Comparison of ENCODE assay signal across 1 cellular context in the genomic region with DNA sequence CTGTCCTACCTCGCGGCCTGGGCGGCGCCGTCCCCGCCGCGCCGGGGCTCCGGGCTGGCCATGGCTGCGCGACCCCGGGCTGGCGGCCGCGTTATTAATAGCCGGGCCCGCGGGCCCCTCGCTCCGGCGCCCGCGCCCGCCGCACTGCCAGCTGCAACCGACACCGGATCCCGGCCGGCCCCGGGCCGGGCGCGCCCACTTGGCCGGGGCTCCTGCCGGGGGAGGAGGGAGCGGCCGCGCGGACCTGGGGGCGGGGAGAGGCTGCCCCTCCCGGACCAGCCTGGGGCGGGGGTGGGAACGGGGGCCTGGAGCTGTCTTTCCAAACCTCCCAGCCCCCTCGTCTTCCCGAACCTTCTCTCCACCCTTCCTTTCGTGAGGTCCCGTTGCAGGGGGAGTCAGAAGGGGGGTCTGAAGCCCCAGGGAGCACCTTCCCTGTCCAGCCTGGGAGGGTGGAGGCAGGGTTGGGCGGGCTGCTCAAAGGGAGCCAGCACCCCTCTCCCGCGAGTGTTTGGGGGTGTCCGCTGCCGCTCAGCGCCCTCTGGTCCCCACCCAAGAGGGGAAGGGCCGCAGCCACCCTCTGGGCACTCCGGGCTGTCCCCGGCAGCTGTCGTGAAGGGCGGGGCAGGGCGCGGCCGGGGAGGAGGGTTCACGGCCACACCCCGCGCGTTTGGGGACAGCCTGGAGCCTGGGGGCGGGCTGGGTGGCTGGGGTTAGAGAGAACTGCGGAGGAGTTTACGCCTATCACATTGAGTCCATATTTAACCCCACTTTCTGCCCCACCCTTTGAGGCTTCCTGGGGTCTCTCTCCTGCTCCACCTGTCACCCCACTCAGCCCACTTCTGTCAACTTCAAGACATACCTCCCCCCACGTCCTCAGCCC.
TF ChIP-seq lines count a peak whose summit lies in the region.

A gene (minus strand): TSS at position 172 of the 880 bp plus-strand sequence. CDS start 110 bp downstream, at position 62.

TF ChIP-seq in HEK293, 187 proteins besides CTCF, POLR2A, EP300 and RAD21 (continued from another document and continues in another):
- TF ChIP-seq, protein P1, sequence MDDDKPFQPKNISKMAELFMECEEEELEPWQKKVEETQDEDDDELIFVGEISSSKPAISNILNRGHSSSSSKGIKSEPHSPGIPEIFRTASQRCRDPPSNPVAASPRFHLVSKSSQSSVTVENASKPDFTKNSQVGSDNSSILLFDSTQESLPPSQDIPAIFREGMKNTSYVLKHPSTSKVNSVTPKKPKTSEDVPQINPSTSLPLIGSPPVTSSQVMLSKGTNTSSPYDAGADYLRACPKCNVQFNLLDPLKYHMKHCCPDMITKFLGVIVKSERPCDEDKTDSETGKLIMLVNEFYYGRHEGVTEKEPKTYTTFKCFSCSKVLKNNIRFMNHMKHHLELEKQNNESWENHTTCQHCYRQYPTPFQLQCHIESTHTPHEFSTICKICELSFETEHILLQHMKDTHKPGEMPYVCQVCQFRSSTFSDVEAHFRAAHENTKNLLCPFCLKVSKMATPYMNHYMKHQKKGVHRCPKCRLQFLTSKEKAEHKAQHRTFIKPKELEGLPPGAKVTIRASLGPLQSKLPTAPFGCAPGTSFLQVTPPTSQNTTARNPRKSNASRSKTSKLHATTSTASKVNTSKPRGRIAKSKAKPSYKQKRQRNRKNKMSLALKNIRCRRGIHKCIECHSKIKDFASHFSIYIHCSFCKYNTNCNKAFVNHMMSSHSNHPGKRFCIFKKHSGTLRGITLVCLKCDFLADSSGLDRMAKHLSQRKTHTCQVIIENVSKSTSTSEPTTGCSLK (tag by site-specific recombination; IDR thresholded peaks at IDR 0.05) = no peak
- TF ChIP-seq ZNF610 (tag by site-specific recombination; IDR thresholded peaks at IDR 0.05; ENCODE audit: borderline replicate concordance) (no peak), ZNF623 (tag by site-specific recombination; IDR thresholded peaks at IDR 0.05) (no peak), GLI4 (tag by site-specific recombination; IDR thresholded peaks at IDR 0.05) (no peak), SP2 (tag by site-specific recombination; IDR thresholded peaks at IDR 0.05) (peak; percentile 75), ZNF792 (tag by site-specific recombination; IDR thresholded peaks at IDR 0.05) (no peak), ZNF121 (tag by site-specific recombination; IDR thresholded peaks at IDR 0.05) (no peak), ZNF544 (tag by site-specific recombination; IDR thresholded peaks at IDR 0.05) (no peak), WT1 (tag by site-specific recombination; IDR thresholded peaks at IDR 0.05) (no peak), ZNF175 (tag by site-specific recombination; IDR thresholded peaks at IDR 0.05) (no peak), ZNF211 (tag by site-specific recombination; IDR thresholded peaks at IDR 0.05; ENCODE audit: low read depth) (no peak), ZNF169 (tag by site-specific recombination; IDR thresholded peaks at IDR 0.05) (no peak), ZNF174 (tag by site-specific recombination; IDR thresholded peaks at IDR 0.05) (no peak), ZNF274 (IDR thresholded peaks at IDR 0.05; ENCODE audit: low read length) (no peak), ZNF274 (tag by site-specific recombination; IDR thresholded peaks at IDR 0.05; ENCODE audit: borderline replicate concordance) (no peak), ZNF214 (tag by site-specific recombination; IDR thresholded peaks at IDR 0.05; ENCODE audit: borderline replicate concordance) (no peak), ZXDB (tag by site-specific recombination; IDR thresholded peaks at IDR 0.05) (peak; percentile 45; the same call in 1 of the 2 replicates), ZNF354C (tag by site-specific recombination; IDR thresholded peaks at IDR 0.05; ENCODE audit: borderline replicate concordance, low read depth) (no peak), ZNF555 (tag by site-specific recombination; conservative IDR thresholded peaks at IDR 0.05) (no peak), ZNF202 (tag by site-specific recombination; IDR thresholded peaks at IDR 0.05; ENCODE audit: borderline replicate concordance) (no peak), SETDB1 (IDR thresholded peaks at IDR 0.05; ENCODE audit: insufficient read length, low read length) (no peak), GFI1B (tag by site-specific recombination; IDR thresholded peaks at IDR 0.05) (no peak), ZNF701 (tag by site-specific recombination; IDR thresholded peaks at IDR 0.05) (no peak), ZBTB8A (tag by site-specific recombination; IDR thresholded peaks at IDR 0.05) (peak; percentile 65), ZNF133 (tag by site-specific recombination; IDR thresholded peaks at IDR 0.05) (no peak), ZBTB1 (tag by site-specific recombination; IDR thresholded peaks at IDR 0.05) (no peak), ZNF558 (tag by site-specific recombination; IDR thresholded peaks at IDR 0.05) (no peak), ZNF16 (tag by site-specific recombination; IDR thresholded peaks at IDR 0.05; ENCODE audit: low read depth) (no peak), ZNF146 (tag by site-specific recombination; IDR thresholded peaks at IDR 0.05) (no peak), ZSCAN30 (tag by site-specific recombination; IDR thresholded peaks at IDR 0.05) (0 out of 2 replicates have a peak, but pooled peaks have one; percentile 19)
- TF ChIP-seq, protein P2, sequence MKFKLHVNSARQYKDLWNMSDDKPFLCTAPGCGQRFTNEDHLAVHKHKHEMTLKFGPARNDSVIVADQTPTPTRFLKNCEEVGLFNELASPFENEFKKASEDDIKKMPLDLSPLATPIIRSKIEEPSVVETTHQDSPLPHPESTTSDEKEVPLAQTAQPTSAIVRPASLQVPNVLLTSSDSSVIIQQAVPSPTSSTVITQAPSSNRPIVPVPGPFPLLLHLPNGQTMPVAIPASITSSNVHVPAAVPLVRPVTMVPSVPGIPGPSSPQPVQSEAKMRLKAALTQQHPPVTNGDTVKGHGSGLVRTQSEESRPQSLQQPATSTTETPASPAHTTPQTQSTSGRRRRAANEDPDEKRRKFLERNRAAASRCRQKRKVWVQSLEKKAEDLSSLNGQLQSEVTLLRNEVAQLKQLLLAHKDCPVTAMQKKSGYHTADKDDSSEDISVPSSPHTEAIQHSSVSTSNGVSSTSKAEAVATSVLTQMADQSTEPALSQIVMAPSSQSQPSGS (tag by site-specific recombination; IDR thresholded peaks at IDR 0.05; ENCODE audit: low read depth) = no peak
- TF ChIP-seq, protein P3, sequence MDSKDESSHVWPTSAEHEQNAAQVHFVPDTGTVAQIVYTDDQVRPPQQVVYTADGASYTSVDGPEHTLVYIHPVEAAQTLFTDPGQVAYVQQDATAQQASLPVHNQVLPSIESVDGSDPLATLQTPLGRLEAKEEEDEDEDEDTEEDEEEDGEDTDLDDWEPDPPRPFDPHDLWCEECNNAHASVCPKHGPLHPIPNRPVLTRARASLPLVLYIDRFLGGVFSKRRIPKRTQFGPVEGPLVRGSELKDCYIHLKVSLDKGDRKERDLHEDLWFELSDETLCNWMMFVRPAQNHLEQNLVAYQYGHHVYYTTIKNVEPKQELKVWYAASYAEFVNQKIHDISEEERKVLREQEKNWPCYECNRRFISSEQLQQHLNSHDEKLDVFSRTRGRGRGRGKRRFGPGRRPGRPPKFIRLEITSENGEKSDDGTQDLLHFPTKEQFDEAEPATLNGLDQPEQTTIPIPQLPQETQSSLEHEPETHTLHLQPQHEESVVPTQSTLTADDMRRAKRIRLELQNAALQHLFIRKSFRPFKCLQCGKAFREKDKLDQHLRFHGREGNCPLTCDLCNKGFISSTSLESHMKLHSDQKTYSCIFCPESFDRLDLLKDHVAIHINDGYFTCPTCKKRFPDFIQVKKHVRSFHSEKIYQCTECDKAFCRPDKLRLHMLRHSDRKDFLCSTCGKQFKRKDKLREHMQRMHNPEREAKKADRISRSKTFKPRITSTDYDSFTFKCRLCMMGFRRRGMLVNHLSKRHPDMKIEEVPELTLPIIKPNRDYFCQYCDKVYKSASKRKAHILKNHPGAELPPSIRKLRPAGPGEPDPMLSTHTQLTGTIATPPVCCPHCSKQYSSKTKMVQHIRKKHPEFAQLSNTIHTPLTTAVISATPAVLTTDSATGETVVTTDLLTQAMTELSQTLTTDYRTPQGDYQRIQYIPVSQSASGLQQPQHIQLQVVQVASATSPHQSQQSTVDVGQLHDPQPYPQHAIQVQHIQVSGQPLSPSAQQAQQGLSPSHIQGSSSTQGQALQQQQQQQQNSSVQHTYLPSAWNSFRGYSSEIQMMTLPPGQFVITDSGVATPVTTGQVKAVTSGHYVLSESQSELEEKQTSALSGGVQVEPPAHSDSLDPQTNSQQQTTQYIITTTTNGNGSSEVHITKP (tag by site-specific recombination; IDR thresholded peaks at IDR 0.05) = peak; percentile 91
- TF ChIP-seq, protein P4, sequence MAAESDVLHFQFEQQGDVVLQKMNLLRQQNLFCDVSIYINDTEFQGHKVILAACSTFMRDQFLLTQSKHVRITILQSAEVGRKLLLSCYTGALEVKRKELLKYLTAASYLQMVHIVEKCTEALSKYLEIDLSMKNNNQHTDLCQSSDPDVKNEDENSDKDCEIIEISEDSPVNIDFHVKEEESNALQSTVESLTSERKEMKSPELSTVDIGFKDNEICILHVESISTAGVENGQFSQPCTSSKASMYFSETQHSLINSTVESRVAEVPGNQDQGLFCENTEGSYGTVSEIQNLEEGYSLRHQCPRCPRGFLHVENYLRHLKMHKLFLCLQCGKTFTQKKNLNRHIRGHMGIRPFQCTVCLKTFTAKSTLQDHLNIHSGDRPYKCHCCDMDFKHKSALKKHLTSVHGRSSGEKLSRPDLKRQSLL (tag by site-specific recombination; IDR thresholded peaks at IDR 0.05) = no peak
- TF ChIP-seq, protein P5, sequence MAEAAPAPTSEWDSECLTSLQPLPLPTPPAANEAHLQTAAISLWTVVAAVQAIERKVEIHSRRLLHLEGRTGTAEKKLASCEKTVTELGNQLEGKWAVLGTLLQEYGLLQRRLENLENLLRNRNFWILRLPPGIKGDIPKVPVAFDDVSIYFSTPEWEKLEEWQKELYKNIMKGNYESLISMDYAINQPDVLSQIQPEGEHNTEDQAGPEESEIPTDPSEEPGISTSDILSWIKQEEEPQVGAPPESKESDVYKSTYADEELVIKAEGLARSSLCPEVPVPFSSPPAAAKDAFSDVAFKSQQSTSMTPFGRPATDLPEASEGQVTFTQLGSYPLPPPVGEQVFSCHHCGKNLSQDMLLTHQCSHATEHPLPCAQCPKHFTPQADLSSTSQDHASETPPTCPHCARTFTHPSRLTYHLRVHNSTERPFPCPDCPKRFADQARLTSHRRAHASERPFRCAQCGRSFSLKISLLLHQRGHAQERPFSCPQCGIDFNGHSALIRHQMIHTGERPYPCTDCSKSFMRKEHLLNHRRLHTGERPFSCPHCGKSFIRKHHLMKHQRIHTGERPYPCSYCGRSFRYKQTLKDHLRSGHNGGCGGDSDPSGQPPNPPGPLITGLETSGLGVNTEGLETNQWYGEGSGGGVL (tag by site-specific recombination; IDR thresholded peaks at IDR 0.05) = peak; percentile 68
- TF ChIP-seq, protein P6, sequence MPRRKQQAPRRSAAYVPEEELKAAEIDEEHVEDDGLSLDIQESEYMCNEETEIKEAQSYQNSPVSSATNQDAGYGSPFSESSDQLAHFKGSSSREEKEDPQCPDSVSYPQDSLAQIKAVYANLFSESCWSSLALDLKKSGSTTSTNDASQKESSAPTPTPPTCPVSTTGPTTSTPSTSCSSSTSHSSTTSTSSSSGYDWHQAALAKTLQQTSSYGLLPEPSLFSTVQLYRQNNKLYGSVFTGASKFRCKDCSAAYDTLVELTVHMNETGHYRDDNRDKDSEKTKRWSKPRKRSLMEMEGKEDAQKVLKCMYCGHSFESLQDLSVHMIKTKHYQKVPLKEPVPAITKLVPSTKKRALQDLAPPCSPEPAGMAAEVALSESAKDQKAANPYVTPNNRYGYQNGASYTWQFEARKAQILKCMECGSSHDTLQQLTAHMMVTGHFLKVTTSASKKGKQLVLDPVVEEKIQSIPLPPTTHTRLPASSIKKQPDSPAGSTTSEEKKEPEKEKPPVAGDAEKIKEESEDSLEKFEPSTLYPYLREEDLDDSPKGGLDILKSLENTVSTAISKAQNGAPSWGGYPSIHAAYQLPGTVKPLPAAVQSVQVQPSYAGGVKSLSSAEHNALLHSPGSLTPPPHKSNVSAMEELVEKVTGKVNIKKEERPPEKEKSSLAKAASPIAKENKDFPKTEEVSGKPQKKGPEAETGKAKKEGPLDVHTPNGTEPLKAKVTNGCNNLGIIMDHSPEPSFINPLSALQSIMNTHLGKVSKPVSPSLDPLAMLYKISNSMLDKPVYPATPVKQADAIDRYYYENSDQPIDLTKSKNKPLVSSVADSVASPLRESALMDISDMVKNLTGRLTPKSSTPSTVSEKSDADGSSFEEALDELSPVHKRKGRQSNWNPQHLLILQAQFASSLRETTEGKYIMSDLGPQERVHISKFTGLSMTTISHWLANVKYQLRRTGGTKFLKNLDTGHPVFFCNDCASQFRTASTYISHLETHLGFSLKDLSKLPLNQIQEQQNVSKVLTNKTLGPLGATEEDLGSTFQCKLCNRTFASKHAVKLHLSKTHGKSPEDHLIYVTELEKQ (tag by site-specific recombination; IDR thresholded peaks at IDR 0.05; ENCODE audit: borderline replicate concordance) = no peak
- TF ChIP-seq, protein P7, sequence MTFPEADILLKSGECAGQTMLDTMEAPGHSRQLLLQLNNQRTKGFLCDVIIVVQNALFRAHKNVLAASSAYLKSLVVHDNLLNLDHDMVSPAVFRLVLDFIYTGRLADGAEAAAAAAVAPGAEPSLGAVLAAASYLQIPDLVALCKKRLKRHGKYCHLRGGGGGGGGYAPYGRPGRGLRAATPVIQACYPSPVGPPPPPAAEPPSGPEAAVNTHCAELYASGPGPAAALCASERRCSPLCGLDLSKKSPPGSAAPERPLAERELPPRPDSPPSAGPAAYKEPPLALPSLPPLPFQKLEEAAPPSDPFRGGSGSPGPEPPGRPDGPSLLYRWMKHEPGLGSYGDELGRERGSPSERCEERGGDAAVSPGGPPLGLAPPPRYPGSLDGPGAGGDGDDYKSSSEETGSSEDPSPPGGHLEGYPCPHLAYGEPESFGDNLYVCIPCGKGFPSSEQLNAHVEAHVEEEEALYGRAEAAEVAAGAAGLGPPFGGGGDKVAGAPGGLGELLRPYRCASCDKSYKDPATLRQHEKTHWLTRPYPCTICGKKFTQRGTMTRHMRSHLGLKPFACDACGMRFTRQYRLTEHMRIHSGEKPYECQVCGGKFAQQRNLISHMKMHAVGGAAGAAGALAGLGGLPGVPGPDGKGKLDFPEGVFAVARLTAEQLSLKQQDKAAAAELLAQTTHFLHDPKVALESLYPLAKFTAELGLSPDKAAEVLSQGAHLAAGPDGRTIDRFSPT (tag by site-specific recombination; IDR thresholded peaks at IDR 0.05) = no peak
- TF ChIP-seq, protein P8, sequence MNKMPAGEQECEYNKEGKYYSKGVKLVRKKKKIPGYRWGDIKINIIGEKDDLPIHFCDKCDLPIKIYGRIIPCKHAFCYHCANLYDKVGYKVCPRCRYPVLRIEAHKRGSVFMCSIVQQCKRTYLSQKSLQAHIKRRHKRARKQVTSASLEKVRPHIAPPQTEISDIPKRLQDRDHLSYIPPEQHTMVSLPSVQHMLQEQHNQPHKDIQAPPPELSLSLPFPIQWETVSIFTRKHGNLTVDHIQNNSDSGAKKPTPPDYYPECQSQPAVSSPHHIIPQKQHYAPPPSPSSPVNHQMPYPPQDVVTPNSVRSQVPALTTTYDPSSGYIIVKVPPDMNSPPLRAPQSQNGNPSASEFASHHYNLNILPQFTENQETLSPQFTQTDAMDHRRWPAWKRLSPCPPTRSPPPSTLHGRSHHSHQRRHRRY (tag by site-specific recombination; IDR thresholded peaks at IDR 0.05) = no peak
- TF ChIP-seq, protein P9, sequence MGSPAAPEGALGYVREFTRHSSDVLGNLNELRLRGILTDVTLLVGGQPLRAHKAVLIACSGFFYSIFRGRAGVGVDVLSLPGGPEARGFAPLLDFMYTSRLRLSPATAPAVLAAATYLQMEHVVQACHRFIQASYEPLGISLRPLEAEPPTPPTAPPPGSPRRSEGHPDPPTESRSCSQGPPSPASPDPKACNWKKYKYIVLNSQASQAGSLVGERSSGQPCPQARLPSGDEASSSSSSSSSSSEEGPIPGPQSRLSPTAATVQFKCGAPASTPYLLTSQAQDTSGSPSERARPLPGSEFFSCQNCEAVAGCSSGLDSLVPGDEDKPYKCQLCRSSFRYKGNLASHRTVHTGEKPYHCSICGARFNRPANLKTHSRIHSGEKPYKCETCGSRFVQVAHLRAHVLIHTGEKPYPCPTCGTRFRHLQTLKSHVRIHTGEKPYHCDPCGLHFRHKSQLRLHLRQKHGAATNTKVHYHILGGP (tag by site-specific recombination; IDR thresholded peaks at IDR 0.05) = no peak
